ENCODE assay signal across 15 cellular contexts in genomic region chr1:94716966-94717365, GRCh38.
"Had no signal": no experiment of that assay in that cellular context is flagged by ENCODE, and none has a peak within 500 bp of the region (broad histone marks: within the 10 kb centered on the region; RNA-seq: fewer than 3 reads in every experiment).

No MANE protein-coding gene starts in this region.

- H3K27me3 ChIP-seq: foreskin keratinocyte, left lung had no signal

- DNase-seq: activated CD4-positive, alpha-beta memory T cell treated with anti-CD3 and anti-CD28 coated beads, Interleukin-2, amount 10 ng/mL, durations not matched to agents 7 days and 5 days; activated CD4-positive, alpha-beta T cell treated with anti-CD3 and anti-CD28 coated beads for 36 hours; activated gamma-delta T cell; activated naive CD8-positive, alpha-beta T cell treated with anti-CD3 and anti-CD28 coated beads for 36 hours; activated T-cell treated with anti-CD3 and anti-CD28 coated beads, Interleukin-2, amount 50 U/mL, for 48 hours; aorta; foreskin keratinocyte; head of caudate nucleus; left lung; stimulated activated CD4-positive, alpha-beta T cell treated with anti-CD3 and anti-CD28 coated beads, Interleukin-12 subunit alpha, Interleukin-12 subunit beta, amount 100 ng/mL, for 4 hours; stimulated activated CD4-positive, alpha-beta T cell treated with anti-CD3 and anti-CD28 coated beads, Interleukin-2, amount 100 ng/mL, for 48 hours; stimulated activated naive CD4-positive, alpha-beta T cell treated with Interleukin-2 at 50 U/mL for 16 hours; T-helper 9 cell had no signal

- H3K36me3 ChIP-seq: left lung had no signal

- ATAC-seq: activated CD4-positive, alpha-beta T cell treated with anti-CD3 and anti-CD28 coated beads for 36 hours; esophagus mucosa; foreskin keratinocyte; left lung; sciatic nerve had no signal

- H3K27ac ChIP-seq: foreskin keratinocyte had no signal

- H3K4me3 ChIP-seq: left lung had no signal
